Comparison of ENCODE assay signal across 8 cellular contexts in the genomic region with DNA sequence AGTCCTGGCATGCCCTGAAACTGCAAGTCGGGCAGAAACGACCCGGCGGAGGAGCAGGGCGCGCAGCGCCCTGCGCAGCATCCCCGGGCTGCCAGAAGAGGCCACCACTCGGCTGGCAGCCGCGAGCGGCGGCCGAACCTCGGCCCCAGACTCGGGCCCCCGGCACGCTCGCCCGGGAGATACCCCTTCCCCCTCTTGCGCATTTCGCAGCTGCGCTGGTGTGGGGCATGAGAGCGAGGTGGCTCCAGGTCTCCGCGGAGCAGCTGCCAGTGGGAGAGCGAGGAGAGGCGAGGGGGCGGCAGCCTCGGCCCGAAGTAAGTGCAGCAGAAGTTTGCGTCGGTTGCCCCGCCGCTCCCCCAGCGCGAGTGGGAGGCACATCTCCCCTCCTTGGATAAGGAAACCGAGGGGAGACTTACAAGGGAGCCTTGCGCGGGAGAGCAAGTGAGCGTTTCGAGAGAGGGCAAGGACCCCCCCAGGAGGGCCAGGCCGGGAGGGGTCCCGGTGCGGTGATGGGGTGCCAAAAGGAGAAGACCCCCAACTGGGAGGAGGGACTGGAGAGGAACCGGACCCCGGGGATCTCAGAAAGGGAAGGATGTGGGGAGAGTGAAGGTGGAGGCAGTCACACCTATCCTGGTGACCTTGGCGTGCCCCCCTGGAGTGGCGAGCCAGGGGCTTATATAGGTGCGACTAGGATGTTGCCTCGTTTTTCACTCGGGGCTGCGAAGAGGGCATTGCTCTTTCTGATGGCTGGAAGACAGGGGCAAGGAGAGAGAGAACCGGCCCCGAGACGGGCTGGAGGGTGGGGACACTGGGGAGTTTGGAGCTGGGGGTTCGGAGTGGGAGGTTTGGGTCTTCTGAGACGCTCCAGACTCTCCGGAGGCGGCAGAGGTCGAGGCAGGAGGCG.
A peak's percentile ranks its signal among the peaks of the same experiment; 100 is the strongest.
DNase-seq lines count a peak whose midpoint lies in the region; ATAC-seq and TF ChIP-seq lines count a peak whose summit lies in the region.
"Had no signal": no experiment of that assay in that cellular context is flagged by ENCODE, and none has a peak within 500 bp of the region (broad histone marks: within the 10 kb centered on the region; RNA-seq: fewer than 3 reads in every experiment).

No MANE protein-coding gene starts in this region.

- H3K36me3 Mint-ChIP-seq in GM23338 (ENCODE audit: low read depth), result no peaks in the 10 kb centered on the region
- H3K36me3 Mint-ChIP-seq in CD8-positive, alpha-beta memory T cell, result no peaks in the 10 kb centered on the region
- H3K36me3 Mint-ChIP-seq: natural killer cell treated with Interleukin-12 subunit alpha and Interleukin-12 subunit beta and Interleukin-15 and Interleukin-18, amount 100 ng/mL, for 72 hours had no signal

- CTCF ChIA-PET in CD8-positive, alpha-beta memory T cell (lab: Charles Lee), result no interaction called here

- H3K4me1 ChIP-seq in GM23338 (ENCODE audit: insufficient read depth) (peaks cover 11% of the 10 kb centered on the region; the same call in 1 of the 2 replicates), sigmoid colon (peaks cover 0 to 21% (median 16%) of the 10 kb centered on the region in 4 donors), Peyer's patch (no peaks in the 10 kb centered on the region)
- no peaks in the 10 kb centered on the region for H3K4me1 ChIP-seq in CD8-positive, alpha-beta memory T cell (ENCODE audit: insufficient read depth, low read length)

- 2 to 8% methylated on average over 63 of the region's 63 CpGs for WGBS in sigmoid colon, 2 donors

- ATAC-seq in GM23338, result peak; percentile 69

- no peak overlapping the region for H3K27ac Mint-ChIP-seq in GM23338
- H3K27ac Mint-ChIP-seq in CD8-positive, alpha-beta memory T cell, result peak overlapping the region in 1 of 8 donors; percentile 13
- H3K27ac Mint-ChIP-seq: natural killer cell treated with Interleukin-12 subunit alpha and Interleukin-12 subunit beta and Interleukin-15 and Interleukin-18, amount 100 ng/mL, for 72 hours had no signal

- no peak for TF ChIP-seq POLR2A in sigmoid colon (IDR thresholded peaks at IDR 0.05)
- no peak for TF ChIP-seq POLR2A in Peyer's patch (IDR thresholded peaks at IDR 0.05)

- intact Hi-C loops in sigmoid colon (cut with DNase I), result no loop called here

- no peaks in the 10 kb centered on the region for H3K79me2 ChIP-seq in GM23338 (replicated peaks; ENCODE audit: insufficient read depth)

- POLR2A ChIA-PET in CD8-positive, alpha-beta memory T cell (lab: Charles Lee), result no interaction called here

- H4K20me1 ChIP-seq in GM23338 (replicated peaks; ENCODE audit: insufficient read depth), result peaks cover 8% of the 10 kb centered on the region; the same call in 1 of the 2 replicates

- peak overlapping the region; percentile 76 for H3K4me3 ChIP-seq in GM23338
- H3K4me3 ChIP-seq in SK-N-MC, result peak overlapping the region; percentile 82
- peak overlapping the region; percentile 54 for H3K4me3 ChIP-seq in iPS-11a (ENCODE audit: low read depth, low read length)
- peak overlapping the region in 3 of 4 donors; percentile 14 to 40 (median 28) for H3K4me3 ChIP-seq in sigmoid colon
- H3K4me3 ChIP-seq in CD8-positive, alpha-beta memory T cell (ENCODE audit: low read length), result no peak overlapping the region
- H3K4me3 ChIP-seq in Peyer's patch, result peak overlapping the region in 2 of 4 donors; percentile 18 to 34

- H3K4me3 Mint-ChIP-seq in GM23338, result peak overlapping the region; percentile 83
- H3K4me3 Mint-ChIP-seq in CD8-positive, alpha-beta memory T cell, result no peak overlapping the region
- H3K4me3 Mint-ChIP-seq: natural killer cell treated with Interleukin-12 subunit alpha and Interleukin-12 subunit beta and Interleukin-15 and Interleukin-18, amount 100 ng/mL, for 72 hours had no signal

- peak; percentile 56 for DNase-seq in GM23338 (ENCODE audit: low spot score)
- no peak for DNase-seq in SK-N-MC (ENCODE audit: low read depth, low spot score)
- no peak for DNase-seq in sigmoid colon
- DNase-seq in CD8-positive, alpha-beta memory T cell, result no peak
- no peak for DNase-seq in HCEC 1CT
- no peak for DNase-seq in Peyer's patch

- no peaks in the 10 kb centered on the region for H3F3A ChIP-seq in GM23338 (replicated peaks; ENCODE audit: low read depth)

- H2AFZ ChIP-seq in GM23338, result peak overlapping the region; percentile 99

- peak overlapping the region; percentile 92 for H3K4me2 ChIP-seq in GM23338

- TF ChIP-seq EP300 in sigmoid colon (IDR thresholded peaks at IDR 0.05), result no peak

- H3K9me2 ChIP-seq in GM23338 (ENCODE audit: insufficient read depth), result no peaks in the 10 kb centered on the region

- H3K27ac ChIP-seq in GM23338 (ENCODE audit: low read depth) (no peak overlapping the region), SK-N-MC (no peak overlapping the region), sigmoid colon (no peak overlapping the region), Peyer's patch (no peak overlapping the region)
- H3K27ac ChIP-seq in CD8-positive, alpha-beta memory T cell (ENCODE audit: low read depth, low read length), result no peak overlapping the region

- H3K27me3 Mint-ChIP-seq in GM23338 (ENCODE audit: insufficient read depth, low read depth, poor library complexity), result peaks cover 58% of the 10 kb centered on the region
- peaks cover 26 to 41% of the 10 kb centered on the region in 2 donors for H3K27me3 Mint-ChIP-seq in CD8-positive, alpha-beta memory T cell

- H3K27me3 ChIP-seq in GM23338 (ENCODE audit: insufficient read depth) (peaks cover 86% of the 10 kb centered on the region), sigmoid colon (peaks cover 21 to 38% (median 30%) of the 10 kb centered on the region in 3 donors), Peyer's patch (peaks cover 0 to 10% of the 10 kb centered on the region in 2 donors)
- no peaks in the 10 kb centered on the region for H3K27me3 ChIP-seq in CD8-positive, alpha-beta memory T cell (ENCODE audit: insufficient read depth, low read length, poor library complexity, severe bottlenecking)

- H3K36me3 ChIP-seq in GM23338 (ENCODE audit: insufficient read depth), result no peaks in the 10 kb centered on the region
- no peaks in the 10 kb centered on the region for H3K36me3 ChIP-seq in SK-N-MC (ENCODE audit: insufficient read depth, low read length)
- no peaks in the 10 kb centered on the region for H3K36me3 ChIP-seq in sigmoid colon
- H3K36me3 ChIP-seq in CD8-positive, alpha-beta memory T cell (ENCODE audit: insufficient read depth, low read length), result no peaks in the 10 kb centered on the region
- no peaks in the 10 kb centered on the region for H3K36me3 ChIP-seq in Peyer's patch

- H3K4me1 Mint-ChIP-seq in GM23338, result peaks cover 13% of the 10 kb centered on the region
- peaks cover 0 to 4% (median 2%) of the 10 kb centered on the region in 3 donors for H3K4me1 Mint-ChIP-seq in CD8-positive, alpha-beta memory T cell

- H3K9ac ChIP-seq in SK-N-MC (ENCODE audit: insufficient read length), result peak overlapping the region; percentile 32

- H3K9me3 Mint-ChIP-seq in GM23338, result no peaks in the 10 kb centered on the region
- no peaks in the 10 kb centered on the region for H3K9me3 Mint-ChIP-seq in CD8-positive, alpha-beta memory T cell
- H3K9me3 Mint-ChIP-seq: natural killer cell treated with Interleukin-12 subunit alpha and Interleukin-12 subunit beta and Interleukin-15 and Interleukin-18, amount 100 ng/mL, for 72 hours had no signal

- no peaks in the 10 kb centered on the region for H3K9me3 ChIP-seq in SK-N-MC (ENCODE audit: low read depth, low read length)
- H3K9me3 ChIP-seq in sigmoid colon, result no peaks in the 10 kb centered on the region
- H3K9me3 ChIP-seq in CD8-positive, alpha-beta memory T cell (ENCODE audit: low read length), result no peaks in the 10 kb centered on the region
- no peaks in the 10 kb centered on the region for H3K9me3 ChIP-seq in Peyer's patch

- 0 out of 4 replicates have a peak, but pooled peaks of 1 of the 2 experiments have one; percentile 8 for TF ChIP-seq CTCF in GM23338 (conservative IDR thresholded peaks at IDR 0.05; ENCODE audit: low read depth in 2 of 2)
- TF ChIP-seq CTCF in sigmoid colon (IDR thresholded peaks at IDR 0.05), result no peak
- TF ChIP-seq CTCF in Peyer's patch (IDR thresholded peaks at IDR 0.05), result no peak

TF ChIP-seq in GM23338, 12 proteins besides CTCF, POLR2A, EP300 and RAD21:
- TF ChIP-seq POLR2AphosphoS5 (IDR thresholded peaks at IDR 0.05; ENCODE audit: low read depth) (no peak), STAT1 (IDR thresholded peaks at IDR 0.05; ENCODE audit: unreplicated experiment) (no peak), NANOG (IDR thresholded peaks at IDR 0.05; ENCODE audit: borderline replicate concordance) (no peak), EZH2 (IDR thresholded peaks at IDR 0.05; ENCODE audit: low read depth, unreplicated experiment) (peak; percentile 51), JUNB (IDR thresholded peaks at IDR 0.05; ENCODE audit: unreplicated experiment) (no peak)
